Comparison of ENCODE assay signal across 14 cellular contexts in the genomic region with DNA sequence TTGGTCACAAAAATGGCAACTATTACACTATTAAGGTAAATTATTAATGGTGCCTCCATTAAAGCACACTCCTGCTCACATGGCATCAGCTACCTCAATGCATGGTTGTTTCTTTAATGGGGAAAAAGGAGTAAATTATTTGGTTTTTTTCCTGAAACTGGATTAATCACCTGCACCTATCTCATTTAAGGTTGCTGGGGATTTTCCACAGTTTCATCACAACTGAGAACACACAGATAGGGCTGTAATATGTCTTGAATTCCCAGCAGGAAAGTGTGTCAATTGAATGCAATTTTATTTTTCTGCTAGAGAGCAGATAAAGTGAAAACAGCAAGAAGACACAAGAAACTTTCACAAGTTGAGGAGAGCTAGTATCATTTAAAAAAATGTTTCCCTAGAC. TPM values are rescaled to one million over a fixed set of nuclear protein-coding genes. Genes with fewer than 3 reads are reported as not detected.
DNase-seq lines count a peak whose midpoint lies in the region; ATAC-seq and TF ChIP-seq lines count a peak whose summit lies in the region.
"Had no signal": no experiment of that assay in that cellular context is flagged by ENCODE, and none has a peak within 500 bp of the region (broad histone marks: within the 10 kb centered on the region; RNA-seq: fewer than 3 reads in every experiment).

No MANE protein-coding gene starts in this region.

- ATAC-seq in HG03432 (IDR thresholded peaks at IDR 0.05; ENCODE audit: unreplicated experiment): peak; percentile 14
- ATAC-seq in central memory CD8-positive, alpha-beta T cell (replicated peaks; ENCODE audit: extremely low read depth, poor library complexity, severe bottlenecking): no peak
- ATAC-seq in HG02970 (IDR thresholded peaks at IDR 0.05; ENCODE audit: low FRiP score, unreplicated experiment): no peak

- no peak for DNase-seq in activated CD4-positive, alpha-beta T cell treated with anti-CD3 and anti-CD28 coated beads, Interleukin-2, amount 10 ng/mL, durations not matched to agents 7 days and 5 days
- no peak for DNase-seq in activated CD4-positive, alpha-beta T cell treated with anti-CD3 and anti-CD28 coated beads, Interleukin-2, amount 50 U/mL, for 1 hour
- DNase-seq in central memory CD8-positive, alpha-beta T cell (ENCODE audit: low spot score in 2 of 2): no peak
- DNase-seq in osteocyte (ENCODE audit: extremely low spot score, unreplicated experiment) (no peak), amniotic stem cell (lab: John Stamatoyannopoulos, UW) (no peak)
- DNase-seq in stimulated activated CD4-positive, alpha-beta T cell treated with anti-CD3 and anti-CD28 coated beads, Interleukin-4, amount 100 ng/mL, for 24 hours: no peak
- DNase-seq: ACHN, caudate nucleus, esophagus squamous epithelium, NCI-H446 treated with DMSO at 0.1 percent for 48 hours, right lobe of liver, upper lobe of left lung had no signal

- peaks cover 81% of the 10 kb centered on the region for H3K36me3 Mint-ChIP-seq in activated CD4-positive, alpha-beta T cell treated with anti-CD3 and anti-CD28 coated beads, Interleukin-2, amount 10 ng/mL, durations not matched to agents 7 days and 5 days (ENCODE audit: low read depth)
- peaks cover 4% of the 10 kb centered on the region for H3K36me3 Mint-ChIP-seq in central memory CD8-positive, alpha-beta T cell (ENCODE audit: insufficient read depth)
- peaks cover 27% of the 10 kb centered on the region for H3K36me3 Mint-ChIP-seq in osteocyte (ENCODE audit: unreplicated experiment)

- H3K27me3 Mint-ChIP-seq in activated CD4-positive, alpha-beta T cell treated with anti-CD3 and anti-CD28 coated beads, Interleukin-2, amount 10 ng/mL, durations not matched to agents 7 days and 5 days: no peaks in the 10 kb centered on the region
- no peaks in the 10 kb centered on the region for H3K27me3 Mint-ChIP-seq in central memory CD8-positive, alpha-beta T cell
- H3K27me3 Mint-ChIP-seq in osteocyte (ENCODE audit: unreplicated experiment): no peaks in the 10 kb centered on the region

- POLR2A ChIA-PET in activated CD4-positive, alpha-beta T cell treated with anti-CD3 and anti-CD28 coated beads, Interleukin-2, amount 10 ng/mL, durations not matched to agents 7 days and 5 days (lab: Charles Lee): no interaction called here

- no peak overlapping the region for H3K4me3 Mint-ChIP-seq in activated CD4-positive, alpha-beta T cell treated with anti-CD3 and anti-CD28 coated beads, Interleukin-2, amount 10 ng/mL, durations not matched to agents 7 days and 5 days
- H3K4me3 Mint-ChIP-seq in central memory CD8-positive, alpha-beta T cell: peak overlapping the region; percentile 5
- H3K4me3 Mint-ChIP-seq in osteocyte (ENCODE audit: unreplicated experiment): no peak overlapping the region

- H3K9me3 Mint-ChIP-seq in activated CD4-positive, alpha-beta T cell treated with anti-CD3 and anti-CD28 coated beads, Interleukin-2, amount 10 ng/mL, durations not matched to agents 7 days and 5 days: peaks cover 3% of the 10 kb centered on the region
- no peaks in the 10 kb centered on the region for H3K9me3 Mint-ChIP-seq in central memory CD8-positive, alpha-beta T cell
- H3K9me3 Mint-ChIP-seq in osteocyte (ENCODE audit: unreplicated experiment): peaks cover 4% of the 10 kb centered on the region

- peaks cover 61% of the 10 kb centered on the region for H3K4me1 Mint-ChIP-seq in activated CD4-positive, alpha-beta T cell treated with anti-CD3 and anti-CD28 coated beads, Interleukin-2, amount 10 ng/mL, durations not matched to agents 7 days and 5 days
- peaks cover 60% of the 10 kb centered on the region for H3K4me1 Mint-ChIP-seq in central memory CD8-positive, alpha-beta T cell
- peaks cover 82% of the 10 kb centered on the region for H3K4me1 Mint-ChIP-seq in osteocyte (ENCODE audit: unreplicated experiment)

- no peak for TF ChIP-seq CTCF in osteocyte (IDR thresholded peaks at IDR 0.05)

- peak overlapping the region; percentile 38 for H3K27ac Mint-ChIP-seq in activated CD4-positive, alpha-beta T cell treated with anti-CD3 and anti-CD28 coated beads, Interleukin-2, amount 10 ng/mL, durations not matched to agents 7 days and 5 days
- peak overlapping the region; percentile 87 for H3K27ac Mint-ChIP-seq in central memory CD8-positive, alpha-beta T cell (ENCODE audit: low read depth)
- peak overlapping the region; percentile 88 for H3K27ac Mint-ChIP-seq in osteocyte (ENCODE audit: unreplicated experiment)

- CTCF ChIA-PET in activated CD4-positive, alpha-beta T cell treated with anti-CD3 and anti-CD28 coated beads, Interleukin-2, amount 10 ng/mL, durations not matched to agents 7 days and 5 days (lab: Charles Lee): interaction anchor here (0.9 to 2.4 kb wide), 4 partner anchors 13 to 19 kb away, joined by 3 to 7 read pairs (median 6); no protein-coding TSS in a partner anchor

RNA-seq across cellular contexts. Expression of a gene that starts 36.4 kb away (rescaled TPM):
- 10 to 100 TPM; 57.3 to 57.9 TPM for total RNA-seq in activated CD4-positive, alpha-beta T cell treated with anti-CD3 and anti-CD28 coated beads, Interleukin-2, amount 10 ng/mL, durations not matched to agents 7 days and 5 days
- total RNA-seq in osteocyte: 79.6 and 84.1 TPM in 2 replicates

Comparison
In these comparisons a context has a peak if more than half of its experiments do, and no peak if none do; other contexts are left out.
1. H3K27ac Mint-ChIP-seq: peak in every context shown above with its lines; median percentile 88 in osteocyte; 87 in central memory CD8-positive, alpha-beta T cell; 38 in activated CD4-positive, alpha-beta T cell treated with anti-CD3 and anti-CD28 coated beads, Interleukin-2, amount 10 ng/mL, durations not matched to agents 7 days and 5 days.